Comparison of ENCODE assay signal across 2 cellular contexts in genomic region chr1:22286491-22286890, GRCh38.
TF ChIP-seq lines count a peak whose summit lies in the region.

No MANE protein-coding gene starts in this region.

TF ChIP-seq in SK-N-SH, 30 proteins besides CTCF, POLR2A, EP300 and RAD21 (continued from another document):
- no peak for TF ChIP-seq REST (IDR thresholded peaks at IDR 0.05; ENCODE audit: low read depth, low read length)
- TF ChIP-seq MAX (IDR thresholded peaks at IDR 0.05; ENCODE audit: low read depth): no peak
- TF ChIP-seq, protein P1, sequence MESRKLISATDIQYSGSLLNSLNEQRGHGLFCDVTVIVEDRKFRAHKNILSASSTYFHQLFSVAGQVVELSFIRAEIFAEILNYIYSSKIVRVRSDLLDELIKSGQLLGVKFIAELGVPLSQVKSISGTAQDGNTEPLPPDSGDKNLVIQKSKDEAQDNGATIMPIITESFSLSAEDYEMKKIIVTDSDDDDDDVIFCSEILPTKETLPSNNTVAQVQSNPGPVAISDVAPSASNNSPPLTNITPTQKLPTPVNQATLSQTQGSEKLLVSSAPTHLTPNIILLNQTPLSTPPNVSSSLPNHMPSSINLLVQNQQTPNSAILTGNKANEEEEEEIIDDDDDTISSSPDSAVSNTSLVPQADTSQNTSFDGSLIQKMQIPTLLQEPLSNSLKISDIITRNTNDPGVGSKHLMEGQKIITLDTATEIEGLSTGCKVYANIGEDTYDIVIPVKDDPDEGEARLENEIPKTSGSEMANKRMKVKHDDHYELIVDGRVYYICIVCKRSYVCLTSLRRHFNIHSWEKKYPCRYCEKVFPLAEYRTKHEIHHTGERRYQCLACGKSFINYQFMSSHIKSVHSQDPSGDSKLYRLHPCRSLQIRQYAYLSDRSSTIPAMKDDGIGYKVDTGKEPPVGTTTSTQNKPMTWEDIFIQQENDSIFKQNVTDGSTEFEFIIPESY (IDR thresholded peaks at IDR 0.05; ENCODE audit: borderline replicate concordance, low read depth): no peak
- TF ChIP-seq POLR2AphosphoS5 (IDR thresholded peaks at IDR 0.05; ENCODE audit: low read depth, low read length): no peak
- TF ChIP-seq, protein P2, sequence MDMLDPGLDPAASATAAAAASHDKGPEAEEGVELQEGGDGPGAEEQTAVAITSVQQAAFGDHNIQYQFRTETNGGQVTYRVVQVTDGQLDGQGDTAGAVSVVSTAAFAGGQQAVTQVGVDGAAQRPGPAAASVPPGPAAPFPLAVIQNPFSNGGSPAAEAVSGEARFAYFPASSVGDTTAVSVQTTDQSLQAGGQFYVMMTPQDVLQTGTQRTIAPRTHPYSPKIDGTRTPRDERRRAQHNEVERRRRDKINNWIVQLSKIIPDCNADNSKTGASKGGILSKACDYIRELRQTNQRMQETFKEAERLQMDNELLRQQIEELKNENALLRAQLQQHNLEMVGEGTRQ (IDR thresholded peaks at IDR 0.05; ENCODE audit: borderline replicate concordance, low read depth, low read length): no peak
- TF ChIP-seq GATA2 (CRISPR knock-in tag; IDR thresholded peaks at IDR 0.05): no peak
- TF ChIP-seq RXRA (IDR thresholded peaks at IDR 0.05; ENCODE audit: borderline replicate concordance, low read depth): no peak
- TF ChIP-seq SMC3 (IDR thresholded peaks at IDR 0.05; ENCODE audit: low read depth, low read length): no peak
- no peak for TF ChIP-seq CHD2 (IDR thresholded peaks at IDR 0.05; ENCODE audit: low read length, partially characterized antibody)

TF ChIP-seq in SK-N-SH treated with all-trans-retinoic acid at 6 μM for 48 hours, 23 proteins besides CTCF, POLR2A, EP300 and RAD21 (continued from another document):
- no peak for TF ChIP-seq ZFP3 (CRISPR knock-in tag; IDR thresholded peaks at IDR 0.05)
- TF ChIP-seq ISL1 (CRISPR knock-in tag; IDR thresholded peaks at IDR 0.05): no peak
